Comparison of ENCODE assay signal across 1 cellular context in the genomic region with DNA sequence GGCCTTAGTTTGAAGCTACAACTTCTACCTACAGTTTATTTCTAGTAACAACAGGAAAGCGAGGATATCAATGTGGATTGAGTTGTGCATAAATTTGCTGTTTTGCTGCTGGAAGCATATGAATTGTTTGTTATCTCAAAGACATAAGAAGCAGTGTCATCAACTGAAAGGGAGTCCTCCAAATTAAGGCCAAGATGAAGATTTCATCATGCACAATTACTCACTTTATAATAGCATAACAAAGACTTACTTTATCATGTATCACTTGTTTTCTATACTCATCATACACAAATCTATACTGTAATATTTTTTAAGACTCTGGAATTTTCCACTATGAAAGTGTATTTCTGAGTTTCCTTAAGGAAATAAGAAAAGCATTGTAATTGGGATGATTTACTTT.
TF ChIP-seq lines count a peak whose summit lies in the region.

No MANE protein-coding gene starts in this region.

TF ChIP-seq in GM23338, 12 proteins besides CTCF, POLR2A, EP300 and RAD21 (continued from another document):
- TF ChIP-seq, protein P1, sequence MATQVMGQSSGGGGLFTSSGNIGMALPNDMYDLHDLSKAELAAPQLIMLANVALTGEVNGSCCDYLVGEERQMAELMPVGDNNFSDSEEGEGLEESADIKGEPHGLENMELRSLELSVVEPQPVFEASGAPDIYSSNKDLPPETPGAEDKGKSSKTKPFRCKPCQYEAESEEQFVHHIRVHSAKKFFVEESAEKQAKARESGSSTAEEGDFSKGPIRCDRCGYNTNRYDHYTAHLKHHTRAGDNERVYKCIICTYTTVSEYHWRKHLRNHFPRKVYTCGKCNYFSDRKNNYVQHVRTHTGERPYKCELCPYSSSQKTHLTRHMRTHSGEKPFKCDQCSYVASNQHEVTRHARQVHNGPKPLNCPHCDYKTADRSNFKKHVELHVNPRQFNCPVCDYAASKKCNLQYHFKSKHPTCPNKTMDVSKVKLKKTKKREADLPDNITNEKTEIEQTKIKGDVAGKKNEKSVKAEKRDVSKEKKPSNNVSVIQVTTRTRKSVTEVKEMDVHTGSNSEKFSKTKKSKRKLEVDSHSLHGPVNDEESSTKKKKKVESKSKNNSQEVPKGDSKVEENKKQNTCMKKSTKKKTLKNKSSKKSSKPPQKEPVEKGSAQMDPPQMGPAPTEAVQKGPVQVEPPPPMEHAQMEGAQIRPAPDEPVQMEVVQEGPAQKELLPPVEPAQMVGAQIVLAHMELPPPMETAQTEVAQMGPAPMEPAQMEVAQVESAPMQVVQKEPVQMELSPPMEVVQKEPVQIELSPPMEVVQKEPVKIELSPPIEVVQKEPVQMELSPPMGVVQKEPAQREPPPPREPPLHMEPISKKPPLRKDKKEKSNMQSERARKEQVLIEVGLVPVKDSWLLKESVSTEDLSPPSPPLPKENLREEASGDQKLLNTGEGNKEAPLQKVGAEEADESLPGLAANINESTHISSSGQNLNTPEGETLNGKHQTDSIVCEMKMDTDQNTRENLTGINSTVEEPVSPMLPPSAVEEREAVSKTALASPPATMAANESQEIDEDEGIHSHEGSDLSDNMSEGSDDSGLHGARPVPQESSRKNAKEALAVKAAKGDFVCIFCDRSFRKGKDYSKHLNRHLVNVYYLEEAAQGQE (IDR thresholded peaks at IDR 0.05; ENCODE audit: unreplicated experiment) = no peak
- TF ChIP-seq, protein P2, sequence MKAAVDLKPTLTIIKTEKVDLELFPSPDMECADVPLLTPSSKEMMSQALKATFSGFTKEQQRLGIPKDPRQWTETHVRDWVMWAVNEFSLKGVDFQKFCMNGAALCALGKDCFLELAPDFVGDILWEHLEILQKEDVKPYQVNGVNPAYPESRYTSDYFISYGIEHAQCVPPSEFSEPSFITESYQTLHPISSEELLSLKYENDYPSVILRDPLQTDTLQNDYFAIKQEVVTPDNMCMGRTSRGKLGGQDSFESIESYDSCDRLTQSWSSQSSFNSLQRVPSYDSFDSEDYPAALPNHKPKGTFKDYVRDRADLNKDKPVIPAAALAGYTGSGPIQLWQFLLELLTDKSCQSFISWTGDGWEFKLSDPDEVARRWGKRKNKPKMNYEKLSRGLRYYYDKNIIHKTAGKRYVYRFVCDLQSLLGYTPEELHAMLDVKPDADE (IDR thresholded peaks at IDR 0.05) = no peak
- no peak for TF ChIP-seq EZH2 (IDR thresholded peaks at IDR 0.05; ENCODE audit: low read depth, unreplicated experiment)
- TF ChIP-seq ZNF331 (CRISPR knock-in tag; IDR thresholded peaks at IDR 0.05; ENCODE audit: low read depth) = no peak
- TF ChIP-seq EZH2phosphoT487 (IDR thresholded peaks at IDR 0.05; ENCODE audit: unreplicated experiment) = no peak
- TF ChIP-seq ZNF114 (CRISPR knock-in tag; IDR thresholded peaks at IDR 0.05) = no peak
